ENCODE assay signal across 8 cellular contexts in genomic region chr6:122381494-122382083, GRCh38. TPM values are rescaled to one million over a fixed set of nuclear protein-coding genes. Genes with fewer than 3 reads are reported as not detected.
A peak's percentile ranks its signal among the peaks of the same experiment; 100 is the strongest.
DNase-seq lines count a peak whose midpoint lies in the region; ATAC-seq and TF ChIP-seq lines count a peak whose summit lies in the region.

No MANE protein-coding gene starts in this region.

- H3K27ac ChIP-seq in A673 (ENCODE audit: low read depth, low read length, poor library complexity, severe bottlenecking), result no peak overlapping the region

- ATAC-seq in GM18505 (IDR thresholded peaks at IDR 0.05; ENCODE audit: unreplicated experiment) (peak; percentile 99), HG02938 (IDR thresholded peaks at IDR 0.05; ENCODE audit: unreplicated experiment) (peak; percentile 100)

- H3K4me1 ChIP-seq in A673 (ENCODE audit: insufficient read depth, low read length, poor library complexity, severe bottlenecking), result peaks cover 4% of the 10 kb centered on the region

- H3K4me3 ChIP-seq in A673 (ENCODE audit: low read depth, low read length, poor library complexity, severe bottlenecking) (no peak overlapping the region), cardiac fibroblast (replicated peaks in 1 of 2; ENCODE audit: low read depth in 2 of 2, low read length in 2 of 2) (no peak overlapping the region), kidney epithelial cell (ENCODE audit: low read depth, low read length) (no peak overlapping the region)

- TF ChIP-seq CTCF in A673 (conservative IDR thresholded peaks at IDR 0.05; ENCODE audit: low read depth, low read length), result peak; percentile 82
- TF ChIP-seq CTCF in cardiac fibroblast (IDR thresholded peaks at IDR 0.05; ENCODE audit: low read depth, low read length), result peak; percentile 78
- TF ChIP-seq CTCF in kidney epithelial cell (IDR thresholded peaks at IDR 0.05; ENCODE audit: insufficient read depth, low read length, poor library complexity, severe bottlenecking), result peak; percentile 84

- CTCF ChIA-PET in A673 (lab: Charles Lee), result interaction anchor here (2.8 kb wide), 1 partner anchor 149 kb away, joined by 11 read pairs; no protein-coding TSS in a partner anchor

- H3K9me3 ChIP-seq in A673 (ENCODE audit: low read depth, low read length, poor library complexity, severe bottlenecking), result no peaks in the 10 kb centered on the region

- H3K27me3 ChIP-seq in A673 (replicated peaks; ENCODE audit: insufficient read depth, low read depth, low read length, poor library complexity) (no peaks in the 10 kb centered on the region), kidney epithelial cell (ENCODE audit: control insufficient read depth, insufficient read depth, low read length) (no peaks in the 10 kb centered on the region)

- no peak for TF ChIP-seq POLR2A in GM18505 (IDR thresholded peaks at IDR 0.05; ENCODE audit: borderline replicate concordance, extremely low read depth, insufficient read depth, insufficient read length)

- intact Hi-C loops in A673 (cut with micrococcal nuclease; ENCODE audit: unreplicated experiment), result loop anchor here (1.0 kb wide), 1 partner anchor 149 kb away; no protein-coding TSS in a partner anchor

- no TSS peak for BruUV-seq in A673 (replicated peaks; lab: Mats Ljungman, UMichigan)

- DNase-seq in A673 (ENCODE audit: low spot score) (peak; percentile 86), NCI-H2029 (lab: John Stamatoyannopoulos, UW) (peak; percentile 68), UCSD-AML1 (lab: John Stamatoyannopoulos, UW; ENCODE audit: unreplicated experiment) (peak; percentile 12), cardiac fibroblast (ENCODE audit: low read depth in 2 of 2) (peak; percentile 85 to 86), kidney epithelial cell (ENCODE audit: low read depth) (peak; percentile 50)
- peak; percentile 46 for DNase-seq in stimulated activated CD4-positive, alpha-beta T cell treated with anti-CD3 and anti-CD28 coated beads, Interleukin-4, amount 100 ng/mL, for 1 hour

- H3K36me3 ChIP-seq in A673 (ENCODE audit: insufficient read depth, low read length, poor library complexity, severe bottlenecking) (no peaks in the 10 kb centered on the region), kidney epithelial cell (ENCODE audit: control insufficient read depth, insufficient read depth, low read length) (no peaks in the 10 kb centered on the region)

- POLR2A ChIA-PET in A673 (lab: Charles Lee; ENCODE audit: low non-redundant PET), result no interaction called here

RNA-seq across cellular contexts. Expression of gene HSF2, which starts 17.9 kb away (rescaled TPM):
- 27.5 and 31.3 TPM in 2 replicates for total RNA-seq in A673 (2021)
- total RNA-seq in kidney epithelial cell, result 17.3 and 18.2 TPM in 2 replicates

Comparison
In these comparisons a context has a peak if more than half of its experiments do, and no peak if none do; other contexts are left out.
1. DNase-seq: peak in every context shown above with its lines; median percentile 86 in A673; 86 in cardiac fibroblast; 68 in NCI-H2029; 50 in kidney epithelial cell; 46 in stimulated activated CD4-positive, alpha-beta T cell treated with anti-CD3 and anti-CD28 coated beads, Interleukin-4, amount 100 ng/mL, for 1 hour; 12 in UCSD-AML1.